Comparison of ENCODE assay signal across 29 cellular contexts in genomic region chr18:56770097-56770496, GRCh38.
"Had no signal": no experiment of that assay in that cellular context is flagged by ENCODE, and none has a peak within 500 bp of the region (broad histone marks: within the 10 kb centered on the region; RNA-seq: fewer than 3 reads in every experiment).

No MANE protein-coding gene starts in this region.

- H3K4me3 ChIP-seq: heart right ventricle, left lung, neural progenitor cell, right lobe of liver, suprapubic skin, transverse colon, upper lobe of right lung, uterus had no signal

- H3K9me3 ChIP-seq: heart right ventricle, left lung, right lobe of liver, suprapubic skin, transverse colon, upper lobe of right lung, uterus had no signal

- ATAC-seq: esophagus mucosa; heart right ventricle; left cardiac atrium; left lung; naive thymus-derived CD4-positive, alpha-beta T cell; right lobe of liver; stimulated activated naive CD8-positive, alpha-beta T cell treated with anti-CD3 and anti-CD28 coated beads, Interleukin-15, amount 100 ng/mL, for 72 hours; upper lobe of right lung had no signal

- H3K9me3 Mint-ChIP-seq: dendritic cell treated with granulocyte-macrophage colony-stimulating factor and Interleukin-4, amounts not matched to agents 40 ng/mL and 50 ng/mL, for 4 days; endodermal cell; mesothelial cell of epicardium; nephron; neural progenitor cell; stimulated activated naive CD8-positive, alpha-beta T cell treated with anti-CD3 and anti-CD28 coated beads, Interleukin-15, amount 100 ng/mL, for 72 hours had no signal

- H3K27me3 ChIP-seq: heart right ventricle, left lung, neural progenitor cell, right lobe of liver, suprapubic skin, transverse colon, upper lobe of right lung, uterus had no signal

- H3K27ac ChIP-seq: epithelial cell of prostate, heart right ventricle, left lung, neural progenitor cell, parathyroid adenoma, right lobe of liver, suprapubic skin, transverse colon, upper lobe of right lung, uterus had no signal

- DNase-seq: effector CD8-positive, alpha-beta T cell; endodermal cell; foreskin fibroblast; glutamatergic neuron; heart right ventricle; hippocampal formation; left cardiac atrium; left lung; mesenchymal stem cell; naive thymus-derived CD4-positive, alpha-beta T cell; right lobe of liver; small intestine; stimulated activated CD4-positive, alpha-beta T cell treated with anti-CD3 and anti-CD28 coated beads, Interleukin-1b, Interleukin-23, amount 100 ng/mL, for 48 hours; stimulated activated CD4-positive, alpha-beta T cell treated with anti-CD3 and anti-CD28 coated beads, Interleukin-4, amount 100 ng/mL, for 1 hour; stimulated activated CD8-positive, alpha-beta memory T cell treated with anti-CD3 and anti-CD28 coated beads, Interleukin-4, amount 100 ng/mL, for 48 hours; stimulated activated naive CD4-positive, alpha-beta T cell; stimulated activated naive CD8-positive, alpha-beta T cell treated with anti-CD3 and anti-CD28 coated beads, Interleukin-15, amount 100 ng/mL, for 72 hours; transverse colon; upper lobe of right lung; uterus had no signal

- H3K4me3 Mint-ChIP-seq: dendritic cell treated with granulocyte-macrophage colony-stimulating factor and Interleukin-4, amounts not matched to agents 40 ng/mL and 50 ng/mL, for 4 days; endodermal cell; mesothelial cell of epicardium; naive thymus-derived CD4-positive, alpha-beta T cell; nephron; neural progenitor cell; stimulated activated naive CD8-positive, alpha-beta T cell treated with anti-CD3 and anti-CD28 coated beads, Interleukin-15, amount 100 ng/mL, for 72 hours had no signal

- H3K4me1 Mint-ChIP-seq: endodermal cell; mesothelial cell of epicardium; nephron; stimulated activated naive CD8-positive, alpha-beta T cell treated with anti-CD3 and anti-CD28 coated beads, Interleukin-15, amount 100 ng/mL, for 72 hours had no signal

- H3K4me1 ChIP-seq: heart right ventricle, left lung, neural progenitor cell, parathyroid adenoma, right lobe of liver, suprapubic skin, transverse colon, upper lobe of right lung, uterus had no signal

- H3K27ac Mint-ChIP-seq: dendritic cell treated with granulocyte-macrophage colony-stimulating factor and Interleukin-4, amounts not matched to agents 40 ng/mL and 50 ng/mL, for 4 days; endodermal cell; mesothelial cell of epicardium; naive thymus-derived CD4-positive, alpha-beta T cell; nephron; neural progenitor cell; progenitor cell of endocrine pancreas; stimulated activated naive CD8-positive, alpha-beta T cell treated with anti-CD3 and anti-CD28 coated beads, Interleukin-15, amount 100 ng/mL, for 72 hours had no signal

- H3K36me3 ChIP-seq: left lung, neural progenitor cell, right lobe of liver, suprapubic skin, transverse colon, upper lobe of right lung, uterus had no signal

- H3K27me3 Mint-ChIP-seq: dendritic cell treated with granulocyte-macrophage colony-stimulating factor and Interleukin-4, amounts not matched to agents 40 ng/mL and 50 ng/mL, for 4 days; naive thymus-derived CD4-positive, alpha-beta T cell; progenitor cell of endocrine pancreas; stimulated activated naive CD8-positive, alpha-beta T cell treated with anti-CD3 and anti-CD28 coated beads, Interleukin-15, amount 100 ng/mL, for 72 hours had no signal
